ENCODE assay signal across 11 cellular contexts in genomic region chr12:104737682-104738370, GRCh38.
DNase-seq lines count a peak whose midpoint lies in the region; ATAC-seq lines count a peak whose summit lies in the region.
"Had no signal": no experiment of that assay in that cellular context is flagged by ENCODE, and none has a peak within 500 bp of the region (broad histone marks: within the 10 kb centered on the region; RNA-seq: fewer than 3 reads in every experiment).

No MANE protein-coding gene starts in this region.

- peaks cover 6% of the 10 kb centered on the region for H3K79me1 ChIP-seq in trophoblast cell (ENCODE audit: low read length)

- no peak overlapping the region for H3K9ac ChIP-seq in trophoblast cell (ENCODE audit: low read length)

- H3K4me2 ChIP-seq in trophoblast cell (ENCODE audit: low read length): no peak overlapping the region

- no peak overlapping the region for H4K8ac ChIP-seq in trophoblast cell (ENCODE audit: low read depth, low read length)

- H2BK120ac ChIP-seq in trophoblast cell (ENCODE audit: insufficient read depth, low read length, poor library complexity): peak overlapping the region; percentile 15

- H2AK5ac ChIP-seq in trophoblast cell (ENCODE audit: low read length): no peak overlapping the region

- H3K9me3 ChIP-seq in ectodermal cell (ENCODE audit: control insufficient read depth, low read length) (no peaks in the 10 kb centered on the region), trophoblast cell (ENCODE audit: insufficient read depth, low read depth, low read length) (peaks cover 2% of the 10 kb centered on the region)

- H3K4me3 ChIP-seq in ectodermal cell (ENCODE audit: insufficient read depth, low read depth, low read length) (no peak overlapping the region), trophoblast cell (ENCODE audit: low read depth, low read length) (no peak overlapping the region)

- H3K18ac ChIP-seq in trophoblast cell (ENCODE audit: low read length): peak overlapping the region; percentile 8

- peak; percentile 44 for DNase-seq in DMS153 (lab: John Stamatoyannopoulos, UW)
- peak; percentile 48 for DNase-seq in NCI-H2171 (lab: John Stamatoyannopoulos, UW)
- DNase-seq in trophoblast cell: no peak
- no peak for DNase-seq in LoVo (ENCODE audit: low spot score)
- DNase-seq in HCEC 1CT: no peak
- DNase-seq: activated CD4-positive, alpha-beta T cell treated with anti-CD3 and anti-CD28 coated beads, Interleukin-2, amount 50 U/mL, for 1 hour; amniotic stem cell; EL; RPMI8226 had no signal

- H3K14ac ChIP-seq in trophoblast cell (ENCODE audit: low read length): peak overlapping the region; percentile 44

- H3K4me1 ChIP-seq in ectodermal cell (ENCODE audit: control insufficient read depth, insufficient read depth, low read length): peaks cover 27% of the 10 kb centered on the region
- peaks cover 25 to 28% of the 10 kb centered on the region in 2 experiments for H3K4me1 ChIP-seq in trophoblast cell (ENCODE audit: control insufficient read depth in 1 of 2, insufficient read depth in 2 of 2, low read length in 2 of 2)

- no peak overlapping the region for H4K12ac ChIP-seq in trophoblast cell (ENCODE audit: low read depth, low read length)

- H3K27me3 ChIP-seq in ectodermal cell (ENCODE audit: control insufficient read depth, insufficient read depth, low read length, poor library complexity, severe bottlenecking): no peaks in the 10 kb centered on the region
- no peaks in the 10 kb centered on the region for H3K27me3 ChIP-seq in trophoblast cell (ENCODE audit: insufficient read depth, low read length)

- WGBS in ectodermal cell, 2 experiments: 61 to 69% methylated on average over 16 of the region's 16 CpGs
- no CpG with 5 or more reads among the region's 16 CpGs for WGBS in trophoblast cell (ENCODE audit: extremely low coverage, insufficient coverage, insufficient read length)

- H3K36me3 ChIP-seq in ectodermal cell (ENCODE audit: control insufficient read depth, insufficient read depth, low read length) (no peaks in the 10 kb centered on the region), trophoblast cell (ENCODE audit: control insufficient read depth in 1 of 2, insufficient read depth in 2 of 2, low read length in 2 of 2) (no peaks in the 10 kb centered on the region)

- H3K4ac ChIP-seq in trophoblast cell (ENCODE audit: low read depth, low read length): no peak overlapping the region

- H3K23ac ChIP-seq in trophoblast cell (ENCODE audit: low read length): no peak overlapping the region

- H2BK5ac ChIP-seq in trophoblast cell (ENCODE audit: low read depth, low read length, poor library complexity): no peak overlapping the region

- peak overlapping the region; percentile 23 for H4K91ac ChIP-seq in trophoblast cell (ENCODE audit: low read depth, low read length)

- H3K27ac ChIP-seq in ectodermal cell (ENCODE audit: insufficient read depth, low read depth, low read length, poor library complexity, severe bottlenecking): peak overlapping the region; percentile 29
- H3K27ac ChIP-seq in trophoblast cell (ENCODE audit: low read depth, low read length): peak overlapping the region; percentile 52

- no peaks in the 10 kb centered on the region for H3K79me2 ChIP-seq in trophoblast cell (ENCODE audit: control insufficient read depth, insufficient read depth, low read length, poor library complexity)

- H2BK12ac ChIP-seq in trophoblast cell (ENCODE audit: low read length): no peak overlapping the region

- no peak for ATAC-seq in GM19035 (IDR thresholded peaks at IDR 0.05; ENCODE audit: unreplicated experiment)

- H2AFZ ChIP-seq in trophoblast cell (ENCODE audit: insufficient read depth, low read length, poor library complexity): no peak overlapping the region

Comparison
In these comparisons a context has a peak if more than half of its experiments do, and no peak if none do; other contexts are left out.
1. DNase-seq: peak in DMS153 (single experiment) and NCI-H2171 (single experiment); none in trophoblast cell (0 of 2), LoVo (single experiment) and HCEC 1CT (single experiment).